1 cellular context compared by ENCODE assay signal in genomic region chr3:192935441-192935840, GRCh38.
TF ChIP-seq lines count a peak whose summit lies in the region.

No MANE protein-coding gene starts in this region.

TF ChIP-seq in GM23338, 12 proteins besides CTCF, POLR2A, EP300 and RAD21 (continued from another document):
- TF ChIP-seq ZNF462 (CRISPR knock-in tag; IDR thresholded peaks at IDR 0.05) = no peak
- no peak for TF ChIP-seq JUNB (IDR thresholded peaks at IDR 0.05; ENCODE audit: unreplicated experiment)
- TF ChIP-seq NANOG (IDR thresholded peaks at IDR 0.05; ENCODE audit: borderline replicate concordance) = no peak
- TF ChIP-seq, protein P1, sequence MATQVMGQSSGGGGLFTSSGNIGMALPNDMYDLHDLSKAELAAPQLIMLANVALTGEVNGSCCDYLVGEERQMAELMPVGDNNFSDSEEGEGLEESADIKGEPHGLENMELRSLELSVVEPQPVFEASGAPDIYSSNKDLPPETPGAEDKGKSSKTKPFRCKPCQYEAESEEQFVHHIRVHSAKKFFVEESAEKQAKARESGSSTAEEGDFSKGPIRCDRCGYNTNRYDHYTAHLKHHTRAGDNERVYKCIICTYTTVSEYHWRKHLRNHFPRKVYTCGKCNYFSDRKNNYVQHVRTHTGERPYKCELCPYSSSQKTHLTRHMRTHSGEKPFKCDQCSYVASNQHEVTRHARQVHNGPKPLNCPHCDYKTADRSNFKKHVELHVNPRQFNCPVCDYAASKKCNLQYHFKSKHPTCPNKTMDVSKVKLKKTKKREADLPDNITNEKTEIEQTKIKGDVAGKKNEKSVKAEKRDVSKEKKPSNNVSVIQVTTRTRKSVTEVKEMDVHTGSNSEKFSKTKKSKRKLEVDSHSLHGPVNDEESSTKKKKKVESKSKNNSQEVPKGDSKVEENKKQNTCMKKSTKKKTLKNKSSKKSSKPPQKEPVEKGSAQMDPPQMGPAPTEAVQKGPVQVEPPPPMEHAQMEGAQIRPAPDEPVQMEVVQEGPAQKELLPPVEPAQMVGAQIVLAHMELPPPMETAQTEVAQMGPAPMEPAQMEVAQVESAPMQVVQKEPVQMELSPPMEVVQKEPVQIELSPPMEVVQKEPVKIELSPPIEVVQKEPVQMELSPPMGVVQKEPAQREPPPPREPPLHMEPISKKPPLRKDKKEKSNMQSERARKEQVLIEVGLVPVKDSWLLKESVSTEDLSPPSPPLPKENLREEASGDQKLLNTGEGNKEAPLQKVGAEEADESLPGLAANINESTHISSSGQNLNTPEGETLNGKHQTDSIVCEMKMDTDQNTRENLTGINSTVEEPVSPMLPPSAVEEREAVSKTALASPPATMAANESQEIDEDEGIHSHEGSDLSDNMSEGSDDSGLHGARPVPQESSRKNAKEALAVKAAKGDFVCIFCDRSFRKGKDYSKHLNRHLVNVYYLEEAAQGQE (IDR thresholded peaks at IDR 0.05; ENCODE audit: unreplicated experiment) = no peak
